Comparison of ENCODE assay signal across 32 cellular contexts in the genomic region with DNA sequence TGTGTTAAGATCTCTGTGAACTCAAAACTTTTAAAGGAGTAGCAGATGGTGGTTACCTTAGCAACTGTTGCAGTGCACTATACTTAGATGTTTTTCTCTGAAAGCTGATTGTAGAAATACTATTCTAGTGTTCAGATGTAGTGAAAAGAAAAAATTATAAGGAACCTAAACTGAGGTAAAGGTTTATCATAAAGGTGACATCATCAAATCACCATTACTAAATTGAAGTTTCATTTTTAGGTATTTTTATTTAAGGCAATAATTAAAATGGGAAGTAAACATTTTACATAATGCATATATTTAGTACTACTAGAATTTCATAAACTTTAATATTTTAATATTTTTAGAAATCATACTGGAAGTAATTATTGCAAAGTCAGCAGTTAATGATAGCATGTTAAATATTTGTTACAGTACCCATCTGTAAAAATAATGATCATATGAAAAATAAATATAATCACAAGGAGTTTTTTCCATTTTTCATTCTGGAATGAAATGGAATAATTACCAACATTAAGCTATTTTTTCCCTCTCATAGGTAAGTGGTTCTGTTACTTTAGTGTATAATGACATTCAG.
"Had no signal": no experiment of that assay in that cellular context is flagged by ENCODE, and none has a peak within 500 bp of the region (broad histone marks: within the 10 kb centered on the region; RNA-seq: fewer than 3 reads in every experiment).

No MANE protein-coding gene starts in this region.

- H3K4me1 ChIP-seq: Peyer's patch, SJSA1 had no signal

- ATAC-seq: activated CD8-positive, alpha-beta memory T cell treated with anti-CD3 and anti-CD28 coated beads, Interleukin-2, amount 10 ng/mL, durations not matched to agents 7 days and 5 days; activated naive CD8-positive, alpha-beta T cell treated with anti-CD3 and anti-CD28 coated beads, Interleukin-2, amount 50 U/mL, for 24 hours; PC-3 had no signal

- H3K4me3 ChIP-seq: Peyer's patch, SJSA1 had no signal

- H3K27ac ChIP-seq: Peyer's patch, SJSA1, WERI-Rb-1 had no signal

- H3K36me3 ChIP-seq: Peyer's patch, SJSA1, WERI-Rb-1 had no signal

- DNase-seq: activated CD4-positive, alpha-beta memory T cell treated with anti-CD3 and anti-CD28 coated beads, Interleukin-2, amount 10 ng/mL, durations not matched to agents 7 days and 5 days; activated CD4-positive, alpha-beta T cell treated with anti-CD3 and anti-CD28 coated beads for 1 hour; activated CD4-positive, alpha-beta T cell treated with anti-CD3 and anti-CD28 coated beads for 48 hours; activated CD4-positive, CD25-positive, alpha-beta regulatory T cell; activated CD8-positive, alpha-beta memory T cell treated with anti-CD3 and anti-CD28 coated beads for 24 hours; activated CD8-positive, alpha-beta memory T cell treated with anti-CD3 and anti-CD28 coated beads, Interleukin-2, amount 10 ng/mL, durations not matched to agents 7 days and 5 days; activated CD8-positive, alpha-beta memory T cell treated with anti-CD3 and anti-CD28 coated beads, Interleukin-2, amount 50 U/mL, for 48 hours; activated effector memory CD4-positive, alpha-beta T cell treated with Interleukin-2 at 50 U/mL for 16 hours; activated naive CD4-positive, alpha-beta T cell treated with anti-CD3 and anti-CD28 coated beads, Interleukin-2, amount 10 ng/mL, durations not matched to agents 7 days and 5 days; activated naive CD8-positive, alpha-beta T cell treated with anti-CD3 and anti-CD28 coated beads, Interleukin-2, amount 50 U/mL, for 24 hours; activated T-cell treated with anti-CD3 and anti-CD28 coated beads, Interleukin-2, amount 50 U/mL, for 48 hours; cerebellar nuclear complex; NCI-H1092 treated with DMSO at 0.1 percent for 48 hours; NCI-H1417; NCI-H146; NCI-H187; NCI-H2081; NCI-H345; NCI-H524 treated with DMSO at 0.1 percent for 48 hours; NCI-H748 treated with DMSO at 0.1 percent for 48 hours; NK-92 treated with Interleukin-12 subunit alpha and Interleukin-12 subunit beta, amount 100 ng/mL, for 24 hours; PC-3; Peyer's patch; RPMI8226; SHP77 treated with DMSO at 0.1 percent for 48 hours; SW 1271; T-helper 1 cell; T-helper 2 cell; T-helper 9 cell; WERI-Rb-1 had no signal

- H3K9me3 ChIP-seq: Peyer's patch, SJSA1 had no signal

- H3K27me3 ChIP-seq: Peyer's patch had no signal

- FAIRE-seq: bronchial epithelial cell had no signal
